ENCODE assay signal across 20 cellular contexts in the genomic region with DNA sequence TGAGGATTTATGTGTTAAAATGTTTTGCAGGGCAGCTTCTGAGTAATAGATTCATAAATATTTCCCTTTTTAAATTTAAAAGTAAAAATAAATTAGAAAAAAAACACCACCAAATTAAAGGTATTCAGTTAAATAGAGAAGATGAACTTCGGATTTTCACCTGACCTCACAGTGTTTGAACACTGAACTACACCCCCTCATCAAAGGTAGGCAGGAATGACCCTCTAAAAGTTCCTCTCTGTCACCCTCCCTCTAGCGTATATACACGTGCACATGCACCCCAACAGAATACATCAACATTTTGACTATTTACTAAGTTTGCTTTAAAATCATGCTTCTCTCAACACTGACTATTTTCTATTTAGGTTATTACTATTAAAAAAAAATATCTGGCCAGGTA.
A peak's percentile ranks its signal among the peaks of the same experiment; 100 is the strongest.
DNase-seq lines count a peak whose midpoint lies in the region; ATAC-seq and TF ChIP-seq lines count a peak whose summit lies in the region.
"Had no signal": no experiment of that assay in that cellular context is flagged by ENCODE, and none has a peak within 500 bp of the region (broad histone marks: within the 10 kb centered on the region; RNA-seq: fewer than 3 reads in every experiment).

No MANE protein-coding gene starts in this region.

- 0 out of 2 replicates have a peak, but pooled peaks cover 6% of the 10 kb centered on the region for H3K9me2 ChIP-seq in GM23338 (ENCODE audit: insufficient read depth)

- CTCF ChIA-PET in WTC11 (lab: Charles Lee): interaction anchor here (0.7 kb wide), 1 partner anchor 276 kb away, joined by 3 read pairs; no protein-coding TSS in a partner anchor
- CTCF ChIA-PET in activated CD8-positive, alpha-beta T cell treated with anti-CD3 and anti-CD28 coated beads, Interleukin-2, amount 10 ng/mL, durations not matched to agents 7 days and 5 days (lab: Charles Lee): no interaction called here

- H2AFZ ChIP-seq in GM23338 (no peak overlapping the region), neural progenitor cell (replicated peaks) (no peak overlapping the region)

- no peaks in the 10 kb centered on the region for H3K9me3 ChIP-seq in iPS-18a (ENCODE audit: control insufficient read depth, low read depth, low read length)
- no peaks in the 10 kb centered on the region for H3K9me3 ChIP-seq in neural progenitor cell (ENCODE audit: low read depth)

- H3K4me3 Mint-ChIP-seq in GM23338 (peak overlapping the region; percentile 64; the same call in 2 of the 3 replicates), WTC11 (peak overlapping the region; percentile 67), neural progenitor cell (peak overlapping the region; percentile 81)
- no peak overlapping the region for H3K4me3 Mint-ChIP-seq in activated CD8-positive, alpha-beta T cell treated with anti-CD3 and anti-CD28 coated beads, Interleukin-2, amount 10 ng/mL, durations not matched to agents 7 days and 5 days
- H3K4me3 Mint-ChIP-seq: CD8-positive, alpha-beta T cell had no signal

- ATAC-seq in GM23338 (no peak), WTC11 (no peak), GM19395 (IDR thresholded peaks at IDR 0.05; ENCODE audit: unreplicated experiment) (no peak)
- ATAC-seq in activated naive CD4-positive, alpha-beta T cell treated with anti-CD3 and anti-CD28 coated beads, Interleukin-2, amount 50 U/mL, for 72 hours: no peak
- no peak for ATAC-seq in activated CD8-positive, alpha-beta T cell treated with anti-CD3 and anti-CD28 coated beads, Interleukin-2, amount 10 ng/mL, durations not matched to agents 7 days and 5 days
- ATAC-seq: CD8-positive, alpha-beta T cell; Panc1; SK-N-SH treated with all-trans-retinoic acid at 6 μM for 48 hours had no signal

- H3K4me1 ChIP-seq in GM23338 (ENCODE audit: insufficient read depth): peaks cover 59% of the 10 kb centered on the region
- peaks cover 51% of the 10 kb centered on the region for H3K4me1 ChIP-seq in iPS-18a (ENCODE audit: control insufficient read depth, low read depth, low read length)
- peaks cover 65% of the 10 kb centered on the region for H3K4me1 ChIP-seq in neural progenitor cell

- no peaks in the 10 kb centered on the region for H3K27me3 ChIP-seq in GM23338 (ENCODE audit: insufficient read depth)
- no peaks in the 10 kb centered on the region for H3K27me3 ChIP-seq in iPS-18a (ENCODE audit: control insufficient read depth, insufficient read depth, low read length)
- H3K27me3 ChIP-seq in neural progenitor cell: no peaks in the 10 kb centered on the region

- H3K9me3 Mint-ChIP-seq in GM23338 (no peaks in the 10 kb centered on the region), WTC11 (peaks cover 11% of the 10 kb centered on the region), neural progenitor cell (peaks cover 2% of the 10 kb centered on the region)
- H3K9me3 Mint-ChIP-seq in activated naive CD4-positive, alpha-beta T cell treated with anti-CD3 and anti-CD28 coated beads, Interleukin-2, amount 50 U/mL, for 72 hours: peaks cover 4 to 5% of the 10 kb centered on the region in 2 donors
- no peaks in the 10 kb centered on the region for H3K9me3 Mint-ChIP-seq in activated CD8-positive, alpha-beta T cell treated with anti-CD3 and anti-CD28 coated beads, Interleukin-2, amount 10 ng/mL, durations not matched to agents 7 days and 5 days (ENCODE audit: insufficient read depth)
- H3K9me3 Mint-ChIP-seq: CD8-positive, alpha-beta T cell had no signal

- H3K4me1 Mint-ChIP-seq in GM23338 (peaks cover 71% of the 10 kb centered on the region), WTC11 (peaks cover 84% of the 10 kb centered on the region), neural progenitor cell (peaks cover 75% of the 10 kb centered on the region)
- no peaks in the 10 kb centered on the region for H3K4me1 Mint-ChIP-seq in activated CD8-positive, alpha-beta T cell treated with anti-CD3 and anti-CD28 coated beads, Interleukin-2, amount 10 ng/mL, durations not matched to agents 7 days and 5 days (ENCODE audit: low read depth)

- H3K27ac Mint-ChIP-seq in GM23338 (0 out of 2 replicates have a peak overlapping the region, but pooled peaks have one; percentile 94), WTC11 (no peak overlapping the region), neural progenitor cell (peak overlapping the region; percentile 98)
- no peak overlapping the region for H3K27ac Mint-ChIP-seq in activated naive CD4-positive, alpha-beta T cell treated with anti-CD3 and anti-CD28 coated beads, Interleukin-2, amount 50 U/mL, for 72 hours
- H3K27ac Mint-ChIP-seq in activated CD8-positive, alpha-beta T cell treated with anti-CD3 and anti-CD28 coated beads, Interleukin-2, amount 10 ng/mL, durations not matched to agents 7 days and 5 days: no peak overlapping the region
- H3K27ac Mint-ChIP-seq: CD8-positive, alpha-beta T cell had no signal

- H3K79me2 ChIP-seq in GM23338 (replicated peaks; ENCODE audit: insufficient read depth) (no peaks in the 10 kb centered on the region), neural progenitor cell (ENCODE audit: low read depth) (no peaks in the 10 kb centered on the region)

- peak overlapping the region; percentile 84; the same call in 1 of the 2 replicates for H3K27ac ChIP-seq in GM23338 (ENCODE audit: low read depth)
- no peak overlapping the region for H3K27ac ChIP-seq in iPS-18a (ENCODE audit: low read length)
- H3K27ac ChIP-seq in neural progenitor cell: peak overlapping the region; percentile 77

- H3K4me3 ChIP-seq in GM23338 (peak overlapping the region; percentile 43), iPS-18a (ENCODE audit: low read length) (no peak overlapping the region), neural progenitor cell (no peak overlapping the region)

- H3K36me3 Mint-ChIP-seq in GM23338 (ENCODE audit: low read depth): peaks cover 4% of the 10 kb centered on the region; the same call in 1 of the 3 replicates
- no peaks in the 10 kb centered on the region for H3K36me3 Mint-ChIP-seq in WTC11
- H3K36me3 Mint-ChIP-seq in neural progenitor cell: no peaks in the 10 kb centered on the region
- peaks cover 0 to 7% of the 10 kb centered on the region in 2 donors for H3K36me3 Mint-ChIP-seq in activated naive CD4-positive, alpha-beta T cell treated with anti-CD3 and anti-CD28 coated beads, Interleukin-2, amount 50 U/mL, for 72 hours
- no peaks in the 10 kb centered on the region for H3K36me3 Mint-ChIP-seq in activated CD8-positive, alpha-beta T cell treated with anti-CD3 and anti-CD28 coated beads, Interleukin-2, amount 10 ng/mL, durations not matched to agents 7 days and 5 days (ENCODE audit: low read depth)
- H3K36me3 Mint-ChIP-seq: CD8-positive, alpha-beta T cell had no signal

- H3K4me2 ChIP-seq in GM23338: peak overlapping the region; percentile 67
- peak overlapping the region; percentile 76 for H3K4me2 ChIP-seq in neural progenitor cell

- TF ChIP-seq CTCF in GM23338 (conservative IDR thresholded peaks at IDR 0.05; ENCODE audit: low read depth in 2 of 2) (0 out of 4 replicates have a peak, but pooled peaks of 1 of the 2 experiments have one; percentile 16), WTC11 (IDR thresholded peaks at IDR 0.05) (no peak), neural progenitor cell (IDR thresholded peaks at IDR 0.05) (peak; percentile 12)

- H3K9ac ChIP-seq in iPS-18a (ENCODE audit: low read length) (peak overlapping the region; percentile 56), neural progenitor cell (no peak overlapping the region)

- H3F3A ChIP-seq in GM23338 (replicated peaks; ENCODE audit: low read depth): 0 out of 2 replicates have a peak, but pooled peaks cover 2% of the 10 kb centered on the region
- H3F3A ChIP-seq in neural progenitor cell (ENCODE audit: low read depth): peaks cover 44% of the 10 kb centered on the region

- POLR2A ChIA-PET in WTC11 (lab: Charles Lee): no interaction called here
- POLR2A ChIA-PET in activated CD8-positive, alpha-beta T cell treated with anti-CD3 and anti-CD28 coated beads, Interleukin-2, amount 10 ng/mL, durations not matched to agents 7 days and 5 days (lab: Charles Lee): no interaction called here

- no peaks in the 10 kb centered on the region for H3K36me3 ChIP-seq in GM23338 (ENCODE audit: insufficient read depth)
- H3K36me3 ChIP-seq in iPS-18a (ENCODE audit: control insufficient read depth, low read depth, low read length): no peaks in the 10 kb centered on the region
- H3K36me3 ChIP-seq in neural progenitor cell: no peaks in the 10 kb centered on the region

- H3K27me3 Mint-ChIP-seq in GM23338 (ENCODE audit: insufficient read depth, low read depth, poor library complexity): peaks cover 7% of the 10 kb centered on the region
- H3K27me3 Mint-ChIP-seq in WTC11 (ENCODE audit: low read depth): no peaks in the 10 kb centered on the region
- H3K27me3 Mint-ChIP-seq in neural progenitor cell (ENCODE audit: insufficient read depth, low read depth): peaks cover 10% of the 10 kb centered on the region
- peaks cover 11% of the 10 kb centered on the region for H3K27me3 Mint-ChIP-seq in activated CD8-positive, alpha-beta T cell treated with anti-CD3 and anti-CD28 coated beads, Interleukin-2, amount 10 ng/mL, durations not matched to agents 7 days and 5 days (ENCODE audit: low read depth)

- no peak for DNase-seq in GM23338 (ENCODE audit: low spot score)
- no peak for DNase-seq in WTC11 (ENCODE audit: low spot score)
- DNase-seq in neural progenitor cell (ENCODE audit: low spot score): no peak
- DNase-seq in DMS79 treated with DMSO at 0.1 percent for 48 hours (lab: John Stamatoyannopoulos, UW): no peak
- DNase-seq in activated naive CD4-positive, alpha-beta T cell treated with anti-CD3 and anti-CD28 coated beads, Interleukin-2, amount 50 U/mL, for 72 hours (ENCODE audit: low spot score in 2 of 2): no peak
- DNase-seq in activated CD8-positive, alpha-beta T cell treated with anti-CD3 and anti-CD28 coated beads, Interleukin-2, amount 10 ng/mL, durations not matched to agents 7 days and 5 days: no peak
- DNase-seq: AML-193; CD8-positive, alpha-beta T cell; KBM-7; MM.1S; NCI-H1105; NCI-H146; NCI-H2029; NCI-H345; NCI-H524; NCI-H82 had no signal

- H4K20me1 ChIP-seq in GM23338 (replicated peaks; ENCODE audit: insufficient read depth): no peaks in the 10 kb centered on the region
- H4K20me1 ChIP-seq in neural progenitor cell (ENCODE audit: low read depth): no peaks in the 10 kb centered on the region

TF ChIP-seq in GM23338, 12 proteins besides CTCF, POLR2A, EP300 and RAD21:
- no peak for TF ChIP-seq NANOG (IDR thresholded peaks at IDR 0.05; ENCODE audit: borderline replicate concordance)

TF ChIP-seq in WTC11, 78 proteins besides CTCF, POLR2A, EP300 and RAD21 (continues in another document):
- no peak for TF ChIP-seq NFYB (CRISPR knock-in tag; conservative IDR thresholded peaks at IDR 0.05; ENCODE audit: low read depth)
- TF ChIP-seq HMGA2 (CRISPR knock-in tag; IDR thresholded peaks at IDR 0.05): 0 out of 2 replicates have a peak, but pooled peaks have one; percentile 6

Comparison
In these comparisons a context has a peak if more than half of its experiments do, and no peak if none do; other contexts are left out.
1. H3K27ac Mint-ChIP-seq: peak in GM23338 (single experiment) and neural progenitor cell (single experiment); none in WTC11 (single experiment), activated naive CD4-positive, alpha-beta T cell treated with anti-CD3 and anti-CD28 coated beads, Interleukin-2, amount 50 U/mL, for 72 hours (0 of 2) and activated CD8-positive, alpha-beta T cell treated with anti-CD3 and anti-CD28 coated beads, Interleukin-2, amount 10 ng/mL, durations not matched to agents 7 days and 5 days (single experiment).